Comparison of ENCODE assay signal across 7 cellular contexts in the genomic region with DNA sequence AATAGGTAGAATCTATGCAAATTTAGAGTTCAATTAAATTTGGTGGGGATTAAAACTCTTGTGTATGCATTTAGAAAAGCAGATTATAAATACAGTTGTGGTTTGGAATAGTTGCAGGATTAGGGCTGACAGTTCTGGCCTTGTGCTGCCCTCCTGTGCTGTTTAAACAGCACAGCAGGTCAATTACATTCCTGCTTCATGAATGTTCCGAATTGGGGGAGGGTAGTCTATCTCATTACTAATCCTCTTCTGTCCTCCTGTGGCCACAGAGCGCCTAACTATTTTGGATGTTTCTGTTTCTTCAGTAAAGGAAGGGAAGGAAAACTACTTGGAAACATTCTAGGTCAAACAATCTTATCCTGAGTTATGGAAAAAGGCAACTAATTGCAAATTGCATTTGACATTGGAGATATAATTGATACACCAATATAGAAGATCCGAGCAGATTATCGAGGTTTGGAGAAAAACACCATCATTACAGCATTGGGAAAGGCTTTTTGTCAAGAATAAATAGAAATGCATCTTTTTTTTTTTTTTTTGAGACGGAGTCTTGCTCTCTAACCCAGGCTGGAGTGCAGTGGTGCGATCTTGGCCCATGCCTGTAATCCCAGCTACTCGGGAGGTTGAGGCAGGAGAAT. TPM values are rescaled to one million over a fixed set of nuclear protein-coding genes. Genes with fewer than 3 reads are reported as not detected.
DNase-seq lines count a peak whose midpoint lies in the region; ATAC-seq, FAIRE-seq and TF ChIP-seq lines count a peak whose summit lies in the region.

No MANE protein-coding gene starts in this region.

- FAIRE-seq in kidney (lab: Jason Lieb, UNC), result peak; percentile 92

- no peaks in the 10 kb centered on the region for H4K20me1 ChIP-seq in PC-9 (ENCODE audit: insufficient read depth)

- peak; percentile 60 for ATAC-seq in GM21528 (IDR thresholded peaks at IDR 0.05; ENCODE audit: low FRiP score, unreplicated experiment)

- no peak overlapping the region for H2AFZ ChIP-seq in PC-9

- H3K4me3 ChIP-seq in PC-9, result no peak overlapping the region
- H3K4me3 ChIP-seq in kidney (ENCODE audit: low read length in 2 of 2), result no peak overlapping the region

- no peak overlapping the region for H3K9ac ChIP-seq in kidney (ENCODE audit: low read length in 2 of 2)

- no TSS peak for BruUV-seq in PC-9 (replicated peaks; lab: Mats Ljungman, UMichigan)

- no peaks in the 10 kb centered on the region for H3K9me3 ChIP-seq in PC-9 (ENCODE audit: insufficient read depth, low read depth)
- no peaks in the 10 kb centered on the region for H3K9me3 ChIP-seq in kidney (ENCODE audit: control insufficient read depth in 1 of 2, low read length in 2 of 2)

- TF ChIP-seq CTCF in PC-9 (conservative IDR thresholded peaks at IDR 0.05) (peak; percentile 91), kidney (IDR thresholded peaks at IDR 0.05; ENCODE audit: borderline replicate concordance, extremely low read depth, insufficient read depth) (peak; percentile 90)

- POLR2A ChIA-PET in PC-9 (lab: Charles Lee; ENCODE audit: unreplicated experiment), result no interaction called here

- no peaks in the 10 kb centered on the region for H3K27me3 ChIP-seq in PC-9 (ENCODE audit: insufficient read depth, low read depth)

- CTCF ChIA-PET in PC-9 (lab: Charles Lee), result interaction anchor here (0.6 to 1.7 kb wide), 7 partner anchors 32 to 1933 kb away, joined by 3 to 5 read pairs (median 4); no protein-coding TSS in a partner anchor

- H3F3A ChIP-seq in PC-9 (ENCODE audit: insufficient read depth, low read depth), result no peaks in the 10 kb centered on the region

- H3K27ac ChIP-seq in PC-9 (no peak overlapping the region), caudate nucleus (ENCODE audit: low read depth, low read length) (no peak overlapping the region), kidney (ENCODE audit: low read depth in 2 of 2, low read length in 2 of 2) (no peak overlapping the region)

- H3K36me3 ChIP-seq in PC-9 (ENCODE audit: low read depth) (no peaks in the 10 kb centered on the region), kidney (ENCODE audit: control insufficient read depth in 1 of 2, insufficient read depth in 2 of 2, low read length in 2 of 2) (no peaks in the 10 kb centered on the region)

- intact Hi-C loops in PC-9 (cut with micrococcal nuclease; ENCODE audit: unreplicated experiment), result loop anchor here (1.0 to 5.0 kb wide), 12 partner anchors 48 to 1934 kb away; a partner anchor contains a TSS
- intact Hi-C loops in kidney (cut with DNase I), result loop anchor here (10.0 kb wide), 1 partner anchor 330 kb away; no protein-coding TSS in a partner anchor

- peak; percentile 94 for DNase-seq in EH (ENCODE audit: low read depth)
- DNase-seq in LoVo (ENCODE audit: low spot score), result peak; percentile 90
- DNase-seq in PC-9, result peak; percentile 65 to 83
- DNase-seq in caudate nucleus (lab: John Stamatoyannopoulos, UW), result peak in 42 of 61 donors; percentile 8 to 86 (median 38)
- no peak for DNase-seq in kidney
- DNase-seq in superior temporal gyrus (ENCODE audit: extremely low spot score), result peak; percentile 95

- peaks cover 12% of the 10 kb centered on the region for H3K4me1 ChIP-seq in PC-9 (replicated peaks; ENCODE audit: insufficient read depth)
- H3K4me1 ChIP-seq in kidney (ENCODE audit: control insufficient read depth in 1 of 2, insufficient read depth in 1 of 2, low read depth in 1 of 2, low read length in 2 of 2), result peaks cover 0 to 9% of the 10 kb centered on the region in 2 donors

- H3K4me2 ChIP-seq in PC-9, result peak overlapping the region; percentile 21

- H3K79me2 ChIP-seq in PC-9 (ENCODE audit: low read depth), result no peaks in the 10 kb centered on the region

- no peaks in the 10 kb centered on the region for H3K9me2 ChIP-seq in PC-9 (ENCODE audit: insufficient read depth)

RNA-seq across cellular contexts. Expression of a gene that starts 8.7 kb away (rescaled TPM):
- total RNA-seq in PC-9 (2021) (13.2 and 19.3 TPM in 2 replicates), kidney (0.19 TPM)
- polyA plus RNA-seq in kidney (ENCODE audit: insufficient read depth, low read depth, low replicate concordance), result not detected

RNA-seq across cellular contexts. Expression of a gene that starts 12.5 kb away (rescaled TPM):
- total RNA-seq in PC-9 (2021), result 54.9 and 67.5 TPM in 2 replicates
- 52.3 TPM for total RNA-seq in kidney
- 27.9 TPM for polyA plus RNA-seq in kidney (ENCODE audit: insufficient read depth, low read depth, low replicate concordance)

Comparison
In these comparisons a context has a peak if more than half of its experiments do, and no peak if none do; other contexts are left out.
1. RNA of a gene that starts 8.7 kb away (total RNA-seq): 13.2 to 19.3 TPM in PC-9; 0.19 TPM in kidney (single experiment); every median in the first group is over 10 times any median in the second.